4 cellular contexts compared by ENCODE assay signal in genomic region chr22:47690166-47690565, GRCh38.
"Had no signal": no experiment of that assay in that cellular context is flagged by ENCODE, and none has a peak within 500 bp of the region (broad histone marks: within the 10 kb centered on the region; RNA-seq: fewer than 3 reads in every experiment).

No MANE protein-coding gene starts in this region.

- H3K4me3 Mint-ChIP-seq: GM23338, H9 had no signal

- H3K4me3 ChIP-seq: GM23338 had no signal

- DNase-seq: H9, HCEC 1CT, IMR-90 had no signal

- H3K27ac Mint-ChIP-seq: GM23338, H9 had no signal

- ATAC-seq: GM23338 had no signal

- H3K4me1 Mint-ChIP-seq: GM23338 had no signal
